ENCODE assay signal across 6 cellular contexts in the genomic region with DNA sequence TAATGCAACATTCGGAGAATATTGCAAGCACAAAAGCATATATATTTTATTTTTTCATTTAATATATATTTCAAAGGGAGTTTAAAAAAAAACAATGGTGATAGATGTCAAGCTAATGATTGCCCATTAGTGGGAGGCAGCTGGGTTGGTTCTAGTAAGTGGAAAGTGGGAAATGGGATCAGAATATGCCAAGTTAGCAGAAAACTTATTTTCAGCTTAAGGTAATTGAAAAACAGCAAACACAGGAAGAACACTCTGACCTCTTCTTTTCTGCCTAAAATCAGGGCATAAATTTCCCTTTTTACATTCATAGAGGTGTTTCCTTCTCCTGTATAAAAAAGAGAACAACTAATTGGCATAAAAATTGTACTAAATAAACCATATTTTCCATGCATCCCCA.
"Had no signal": no experiment of that assay in that cellular context is flagged by ENCODE, and none has a peak within 500 bp of the region (broad histone marks: within the 10 kb centered on the region; RNA-seq: fewer than 3 reads in every experiment).

No MANE protein-coding gene starts in this region.

- H3K27ac ChIP-seq: HL-60, KMS-11 had no signal

- H3K9ac ChIP-seq: KMS-11 had no signal

- H3K4me3 ChIP-seq: K562 had no signal

- ATAC-seq: K562 had no signal

- FAIRE-seq: HTR-8/SVneo, K562 had no signal

- DNase-seq: KBM-7, KG1 had no signal

- H3K4me2 ChIP-seq: KMS-11 had no signal
